In genomic region chr10:129715805-129716785, GRCh38 we compare ENCODE assay signal across 13 cellular contexts.
"Had no signal": no experiment of that assay in that cellular context is flagged by ENCODE, and none has a peak within 500 bp of the region (broad histone marks: within the 10 kb centered on the region; RNA-seq: fewer than 3 reads in every experiment).

No MANE protein-coding gene starts in this region.

- DNase-seq: activated CD4-positive, alpha-beta memory T cell treated with anti-CD3 and anti-CD28 coated beads, Interleukin-2, amount 10 ng/mL, durations not matched to agents 7 days and 5 days; activated CD4-positive, alpha-beta T cell treated with anti-CD3 and anti-CD28 coated beads for 36 hours; activated gamma-delta T cell treated with Interleukin-2 at 50 U/mL for 16 hours; activated naive CD8-positive, alpha-beta T cell treated with anti-CD3 and anti-CD28 coated beads, Interleukin-2, amount 10 ng/mL, durations not matched to agents 7 days and 5 days; activated T-cell treated with anti-CD3 and anti-CD28 coated beads, Interleukin-2, amount 50 U/mL, for 72 hours; small intestine; T1000; thyroid gland had no signal

- H3K4me3 ChIP-seq: breast epithelium, gastroesophageal sphincter, neural progenitor cell, thyroid gland, vagina had no signal

- H3K4me3 Mint-ChIP-seq: activated CD4-positive, alpha-beta memory T cell treated with anti-CD3 and anti-CD28 coated beads, Interleukin-2, amount 10 ng/mL, durations not matched to agents 7 days and 5 days; activated CD4-positive, alpha-beta T cell treated with anti-CD3 and anti-CD28 coated beads for 36 hours; activated naive CD8-positive, alpha-beta T cell treated with anti-CD3 and anti-CD28 coated beads, Interleukin-2, amount 10 ng/mL, durations not matched to agents 7 days and 5 days; activated T-cell treated with anti-CD3 and anti-CD28 coated beads, Interleukin-2, amount 50 U/mL, for 72 hours; mesothelial cell of epicardium; neural progenitor cell had no signal

- H3K36me3 Mint-ChIP-seq: activated naive CD8-positive, alpha-beta T cell treated with anti-CD3 and anti-CD28 coated beads, Interleukin-2, amount 10 ng/mL, durations not matched to agents 7 days and 5 days had no signal

- ATAC-seq: activated CD4-positive, alpha-beta T cell treated with anti-CD3 and anti-CD28 coated beads for 36 hours; activated T-cell treated with anti-CD3 and anti-CD28 coated beads, Interleukin-2, amount 50 U/mL, for 72 hours; gastroesophageal sphincter had no signal

- H3K27me3 Mint-ChIP-seq: activated CD4-positive, alpha-beta memory T cell treated with anti-CD3 and anti-CD28 coated beads, Interleukin-2, amount 10 ng/mL, durations not matched to agents 7 days and 5 days; activated CD4-positive, alpha-beta T cell treated with anti-CD3 and anti-CD28 coated beads for 36 hours; activated naive CD8-positive, alpha-beta T cell treated with anti-CD3 and anti-CD28 coated beads, Interleukin-2, amount 10 ng/mL, durations not matched to agents 7 days and 5 days had no signal

- H3K27ac Mint-ChIP-seq: activated CD4-positive, alpha-beta memory T cell treated with anti-CD3 and anti-CD28 coated beads, Interleukin-2, amount 10 ng/mL, durations not matched to agents 7 days and 5 days; activated CD4-positive, alpha-beta T cell treated with anti-CD3 and anti-CD28 coated beads for 36 hours; activated naive CD8-positive, alpha-beta T cell treated with anti-CD3 and anti-CD28 coated beads, Interleukin-2, amount 10 ng/mL, durations not matched to agents 7 days and 5 days; activated T-cell treated with anti-CD3 and anti-CD28 coated beads, Interleukin-2, amount 50 U/mL, for 72 hours; mesothelial cell of epicardium; neural progenitor cell had no signal

- H3K9me3 ChIP-seq: breast epithelium, thyroid gland, vagina had no signal

- H3K4me1 Mint-ChIP-seq: activated CD4-positive, alpha-beta memory T cell treated with anti-CD3 and anti-CD28 coated beads, Interleukin-2, amount 10 ng/mL, durations not matched to agents 7 days and 5 days; activated CD4-positive, alpha-beta T cell treated with anti-CD3 and anti-CD28 coated beads for 36 hours; activated naive CD8-positive, alpha-beta T cell treated with anti-CD3 and anti-CD28 coated beads, Interleukin-2, amount 10 ng/mL, durations not matched to agents 7 days and 5 days; mesothelial cell of epicardium had no signal
